ENCODE assay signal across 1 cellular context in genomic region chr15:83654379-83655236, GRCh38.
TF ChIP-seq lines count a peak whose summit lies in the region.

No MANE protein-coding gene starts in this region.

TF ChIP-seq in IMR-90, 13 proteins besides CTCF, POLR2A, EP300 and RAD21 (continued from another document):
- TF ChIP-seq ELK1 (IDR thresholded peaks at IDR 0.05; ENCODE audit: borderline replicate concordance, low read depth, low read length) (no peak), RFX5 (IDR thresholded peaks at IDR 0.05; ENCODE audit: low read depth, low read length) (no peak), USF2 (IDR thresholded peaks at IDR 0.05; ENCODE audit: low read depth, low read length) (no peak), MAZ (IDR thresholded peaks at IDR 0.05; ENCODE audit: borderline replicate concordance, low read depth, low read length) (no peak), MXI1 (IDR thresholded peaks at IDR 0.05; ENCODE audit: borderline replicate concordance, low read depth, low read length) (no peak), BHLHE40 (IDR thresholded peaks at IDR 0.05; ENCODE audit: low read depth, low read length) (no peak), MAFK (IDR thresholded peaks at IDR 0.05; ENCODE audit: low read depth, low read length) (no peak)
